ENCODE assay signal across 8 cellular contexts in genomic region chr12:29149691-29150382, GRCh38. TPM values are rescaled to one million over a fixed set of nuclear protein-coding genes. Genes with fewer than 3 reads are reported as not detected.
A peak's percentile ranks its signal among the peaks of the same experiment; 100 is the strongest.
DNase-seq lines count a peak whose midpoint lies in the region; ATAC-seq, FAIRE-seq and TF ChIP-seq lines count a peak whose summit lies in the region.

No MANE protein-coding gene starts in this region.

- POLR2A ChIA-PET in Caco-2 (lab: Charles Lee): no interaction called here
- POLR2A ChIA-PET in activated CD8-positive, alpha-beta T cell treated with anti-CD3 and anti-CD28 coated beads for 36 hours (lab: Charles Lee): no interaction called here

- peak in 1 of 2 experiments; percentile 12 for DNase-seq in Caco-2
- DNase-seq in activated CD8-positive, alpha-beta T cell treated with anti-CD3 and anti-CD28 coated beads for 36 hours: peak; percentile 6
- no peak for DNase-seq in foreskin keratinocyte
- DNase-seq in pancreas: peak in 2 of 6 donors; percentile 54 to 70
- no peak for DNase-seq in SIG-M5 treated with dmso at 0.1 percent for 504 hours (lab: John Stamatoyannopoulos, UW; ENCODE audit: unreplicated experiment)
- DNase-seq in activated CD4-positive, CD25-positive, alpha-beta regulatory T cell treated with anti-CD3 and anti-CD28 coated beads, Interleukin-2, amount 50 U/mL, for 72 hours: no peak
- DNase-seq in medulla oblongata (ENCODE audit: extremely low spot score): no peak

- ATAC-seq in HG02763 (IDR thresholded peaks at IDR 0.05; ENCODE audit: unreplicated experiment) (peak; percentile 5), foreskin keratinocyte (peak; percentile 8), pancreas (peak in 2 of 4 donors; percentile 9 to 14)
- ATAC-seq in activated CD8-positive, alpha-beta T cell treated with anti-CD3 and anti-CD28 coated beads for 36 hours: peak; percentile 22

- H3K4me3 Mint-ChIP-seq in Caco-2 (ENCODE audit: unreplicated experiment): peak overlapping the region; percentile 96
- peak overlapping the region; percentile 88 for H3K4me3 Mint-ChIP-seq in activated CD8-positive, alpha-beta T cell treated with anti-CD3 and anti-CD28 coated beads for 36 hours

- intact Hi-C loops in Caco-2 (cut with micrococcal nuclease; ENCODE audit: unreplicated experiment) (loop anchor here (2.0 to 5.0 kb wide), 2 partner anchors 71 to 167 kb away; no protein-coding TSS in a partner anchor), pancreas (cut with DNase I) (no loop called here)
- intact Hi-C loops in activated CD8-positive, alpha-beta T cell treated with anti-CD3 and anti-CD28 coated beads for 36 hours (cut with micrococcal nuclease): loop anchor here (5.0 kb wide), 1 partner anchor 48 kb away; no protein-coding TSS in a partner anchor

- CTCF ChIA-PET in Caco-2 (lab: Charles Lee): no interaction called here
- CTCF ChIA-PET in activated CD8-positive, alpha-beta T cell treated with anti-CD3 and anti-CD28 coated beads for 36 hours (lab: Charles Lee): no interaction called here

- no peak for FAIRE-seq in pancreas (lab: Jason Lieb, UNC)

- H3K9me3 Mint-ChIP-seq in Caco-2 (ENCODE audit: unreplicated experiment): peaks cover 19% of the 10 kb centered on the region
- no peaks in the 10 kb centered on the region for H3K9me3 Mint-ChIP-seq in activated CD8-positive, alpha-beta T cell treated with anti-CD3 and anti-CD28 coated beads for 36 hours

- peaks cover 9% of the 10 kb centered on the region for H3K27me3 Mint-ChIP-seq in Caco-2 (ENCODE audit: insufficient read depth, unreplicated experiment)
- peaks cover 17% of the 10 kb centered on the region for H3K27me3 Mint-ChIP-seq in activated CD8-positive, alpha-beta T cell treated with anti-CD3 and anti-CD28 coated beads for 36 hours

- no peaks in the 10 kb centered on the region for H3K27me3 ChIP-seq in Caco-2 (replicated peaks; ENCODE audit: control insufficient read depth, insufficient read depth, low read length)
- H3K27me3 ChIP-seq in foreskin keratinocyte: no peaks in the 10 kb centered on the region
- no peaks in the 10 kb centered on the region for H3K27me3 ChIP-seq in pancreas

- 19 to 20% methylated on average over 27 to 38 of the region's 38 CpGs for WGBS in pancreas, 2 donors

- H3K36me3 Mint-ChIP-seq in Caco-2 (ENCODE audit: insufficient read depth, unreplicated experiment): peaks cover 8% of the 10 kb centered on the region
- H3K36me3 Mint-ChIP-seq in activated CD8-positive, alpha-beta T cell treated with anti-CD3 and anti-CD28 coated beads for 36 hours (ENCODE audit: low read depth): peaks cover 3% of the 10 kb centered on the region

- TF ChIP-seq CTCF in Caco-2 (IDR thresholded peaks at IDR 0.05; ENCODE audit: insufficient read depth in 1 of 2, low read depth in 1 of 2, low read length in 1 of 2, severe bottlenecking in 1 of 2, unreplicated experiment in 1 of 2): no peak
- TF ChIP-seq CTCF in activated CD8-positive, alpha-beta T cell treated with anti-CD3 and anti-CD28 coated beads for 36 hours (IDR thresholded peaks at IDR 0.05): no peak
- TF ChIP-seq CTCF in foreskin keratinocyte (conservative IDR thresholded peaks at IDR 0.05): no peak
- TF ChIP-seq CTCF in pancreas (IDR thresholded peaks at IDR 0.05): no peak

- H3K4me1 Mint-ChIP-seq in Caco-2 (ENCODE audit: low read depth, unreplicated experiment): peaks cover 16% of the 10 kb centered on the region
- H3K4me1 Mint-ChIP-seq in activated CD8-positive, alpha-beta T cell treated with anti-CD3 and anti-CD28 coated beads for 36 hours (ENCODE audit: low read depth): peaks cover 7% of the 10 kb centered on the region

- no peak overlapping the region for H3K27ac Mint-ChIP-seq in Caco-2 (ENCODE audit: unreplicated experiment)
- H3K27ac Mint-ChIP-seq in activated CD8-positive, alpha-beta T cell treated with anti-CD3 and anti-CD28 coated beads for 36 hours: no peak overlapping the region

- no TSS peak for BruUV-seq in Caco-2 (replicated peaks; lab: Mats Ljungman, UMichigan)

- H3K9me3 ChIP-seq in Caco-2 (no peaks in the 10 kb centered on the region), pancreas (no peaks in the 10 kb centered on the region)

- H3K4me3 ChIP-seq in Caco-2 (ENCODE audit: low read depth, low read length): peak overlapping the region; percentile 55
- H3K4me3 ChIP-seq in pancreas: peak overlapping the region; percentile 26 to 57 (median 36)

- H3K27ac ChIP-seq in foreskin keratinocyte: peak overlapping the region; percentile 86
- peak overlapping the region in 1 of 4 donors; percentile 51 for H3K27ac ChIP-seq in pancreas

- H3K4me1 ChIP-seq in Caco-2 (no peaks in the 10 kb centered on the region; the same call in 1 of the 2 replicates), foreskin keratinocyte (peaks cover 10% of the 10 kb centered on the region), pancreas (no peaks in the 10 kb centered on the region)

- no peaks in the 10 kb centered on the region for H3K36me3 ChIP-seq in Caco-2 (ENCODE audit: control insufficient read depth, insufficient read depth, low read length)
- H3K36me3 ChIP-seq in pancreas: no peaks in the 10 kb centered on the region

RNA-seq across cellular contexts. Expression of gene FAR2, which starts 0.8 kb away (rescaled TPM):
- total RNA-seq in Caco-2 (2022) (6.6 and 8.2 TPM in 2 replicates), foreskin keratinocyte (10.1 and 12.9 TPM in 2 replicates), pancreas (1 to 10 TPM in 3 of 6 donors, under 1 TPM in 3; 0.43 to 2.8 (median 1.1) TPM)
- total RNA-seq in activated CD8-positive, alpha-beta T cell treated with anti-CD3 and anti-CD28 coated beads for 36 hours: 1 to 10 TPM; 6.0 to 7.0 TPM
- polyA plus RNA-seq in foreskin keratinocyte (5.7 and 5.8 TPM in 2 replicates), pancreas (1 to 10 TPM in 1 of 2 donors, under 1 TPM in 1; 0.92 to 1.3 TPM)

Comparison
In these comparisons a context has a peak if more than half of its experiments do, and no peak if none do; other contexts are left out.
1. intact Hi-C loops: an anchor here in Caco-2 (2.0 to 5.0 kb wide) and activated CD8-positive, alpha-beta T cell treated with anti-CD3 and anti-CD28 coated beads for 36 hours (5.0 kb wide); none called in pancreas.